ENCODE assay signal across 8 cellular contexts in genomic region chr1:203287896-203288295, GRCh38. TPM values are rescaled to one million over a fixed set of nuclear protein-coding genes. Genes with fewer than 3 reads are reported as not detected.
A peak's percentile ranks its signal among the peaks of the same experiment; 100 is the strongest.
DNase-seq lines count a peak whose midpoint lies in the region; ATAC-seq lines count a peak whose summit lies in the region.

No MANE protein-coding gene starts in this region.

- peak overlapping the region; percentile 99 for H3K27ac Mint-ChIP-seq in activated T-cell treated with anti-CD3 and anti-CD28 coated beads, Interleukin-2, amount 50 U/mL, for 24 hours
- H3K27ac Mint-ChIP-seq in activated naive CD8-positive, alpha-beta T cell treated with anti-CD3 and anti-CD28 coated beads, Interleukin-2, amount 50 U/mL, for 24 hours: peak overlapping the region; percentile 99

- peaks cover 2% of the 10 kb centered on the region for H3K36me3 Mint-ChIP-seq in activated T-cell treated with anti-CD3 and anti-CD28 coated beads, Interleukin-2, amount 50 U/mL, for 24 hours (ENCODE audit: low read depth)
- H3K36me3 Mint-ChIP-seq in activated naive CD8-positive, alpha-beta T cell treated with anti-CD3 and anti-CD28 coated beads, Interleukin-2, amount 50 U/mL, for 24 hours (ENCODE audit: low read depth): peaks cover 2% of the 10 kb centered on the region

- H3K4me3 ChIP-seq in mesodermal cell (ENCODE audit: extremely low read depth, insufficient read depth, low read length, poor library complexity, severe bottlenecking): no peak overlapping the region
- peak overlapping the region; percentile 28 for H3K4me3 ChIP-seq in thymus (ENCODE audit: low read length)

- WGBS in mesodermal cell (ENCODE audit: insufficient coverage in 2 of 2), 2 experiments: 83 to 92% methylated on average over 3 to 5 of the region's 5 CpGs
- 87% methylated on average over 5 of the region's 5 CpGs for WGBS in thymus

- H3K36me3 ChIP-seq in mesodermal cell (ENCODE audit: control insufficient read depth, insufficient read depth, low read length): no peaks in the 10 kb centered on the region
- H3K36me3 ChIP-seq in thymus (ENCODE audit: control insufficient read depth, insufficient read depth): no peaks in the 10 kb centered on the region

- H3K4me3 Mint-ChIP-seq in activated T-cell treated with anti-CD3 and anti-CD28 coated beads, Interleukin-2, amount 50 U/mL, for 24 hours: peak overlapping the region; percentile 53
- peak overlapping the region; percentile 83 for H3K4me3 Mint-ChIP-seq in activated naive CD8-positive, alpha-beta T cell treated with anti-CD3 and anti-CD28 coated beads, Interleukin-2, amount 50 U/mL, for 24 hours

- H3K9me3 ChIP-seq in mesodermal cell (ENCODE audit: control insufficient read depth, low read length) (no peaks in the 10 kb centered on the region), thymus (ENCODE audit: control insufficient read depth) (no peaks in the 10 kb centered on the region)

- no peaks in the 10 kb centered on the region for H3K27me3 ChIP-seq in thymus (ENCODE audit: control insufficient read depth, insufficient read depth)

- H3K27ac ChIP-seq in mesodermal cell (ENCODE audit: low read depth, low read length, severe bottlenecking) (peak overlapping the region; percentile 92), thymus (ENCODE audit: low read depth) (peak overlapping the region; percentile 95)

- H3K4me1 Mint-ChIP-seq in activated T-cell treated with anti-CD3 and anti-CD28 coated beads, Interleukin-2, amount 50 U/mL, for 24 hours (ENCODE audit: low read depth): peaks cover 75% of the 10 kb centered on the region
- H3K4me1 Mint-ChIP-seq in activated naive CD8-positive, alpha-beta T cell treated with anti-CD3 and anti-CD28 coated beads, Interleukin-2, amount 50 U/mL, for 24 hours: peaks cover 79% of the 10 kb centered on the region

- DNase-seq in activated T-cell treated with anti-CD3 and anti-CD28 coated beads, Interleukin-2, amount 50 U/mL, for 24 hours: no peak
- no peak for DNase-seq in activated T-cell treated with anti-CD3 and anti-CD28 coated beads, Interleukin-2, amount 50 U/mL, for 48 hours
- DNase-seq in activated naive CD8-positive, alpha-beta T cell treated with anti-CD3 and anti-CD28 coated beads, Interleukin-2, amount 50 U/mL, for 24 hours: no peak
- no peak for DNase-seq in NCI-H187 treated with DMSO at 0.1 percent for 48 hours (lab: John Stamatoyannopoulos, UW)
- no peak for DNase-seq in COLO829 (ENCODE audit: low spot score)

- peaks cover 3% of the 10 kb centered on the region for H3K9me3 Mint-ChIP-seq in activated T-cell treated with anti-CD3 and anti-CD28 coated beads, Interleukin-2, amount 50 U/mL, for 24 hours
- H3K9me3 Mint-ChIP-seq in activated naive CD8-positive, alpha-beta T cell treated with anti-CD3 and anti-CD28 coated beads, Interleukin-2, amount 50 U/mL, for 24 hours: peaks cover 5% of the 10 kb centered on the region

- H3K27me3 Mint-ChIP-seq in activated T-cell treated with anti-CD3 and anti-CD28 coated beads, Interleukin-2, amount 50 U/mL, for 24 hours: no peaks in the 10 kb centered on the region
- H3K27me3 Mint-ChIP-seq in activated naive CD8-positive, alpha-beta T cell treated with anti-CD3 and anti-CD28 coated beads, Interleukin-2, amount 50 U/mL, for 24 hours: peaks cover 2% of the 10 kb centered on the region

- ATAC-seq in activated naive CD8-positive, alpha-beta T cell treated with anti-CD3 and anti-CD28 coated beads, Interleukin-2, amount 50 U/mL, for 24 hours: no peak
- ATAC-seq in HG03025 (IDR thresholded peaks at IDR 0.05; ENCODE audit: low FRiP score, unreplicated experiment): no peak

- H3K4me1 ChIP-seq in mesodermal cell (ENCODE audit: control insufficient read depth, insufficient read depth, low read length, poor library complexity, severe bottlenecking) (peaks cover 36% of the 10 kb centered on the region), thymus (ENCODE audit: control insufficient read depth, insufficient read depth, low read length) (peaks cover 64% of the 10 kb centered on the region)

RNA-seq across cellular contexts. Expression of gene BTG2, which starts 17.4 kb away (rescaled TPM):
- 55.1 TPM for polyA plus RNA-seq in mesodermal cell (2013, experiment 1 of 2)
- 43.4 TPM for polyA plus RNA-seq in mesodermal cell (2013, experiment 2 of 2)
- 171 TPM for polyA plus RNA-seq in thymus

RNA-seq across cellular contexts. Expression of gene CHIT1, which starts 58.4 kb away (rescaled TPM):
- polyA plus RNA-seq in mesodermal cell (2013, experiment 1 of 2): not detected
- not detected for polyA plus RNA-seq in mesodermal cell (2013, experiment 2 of 2)
- polyA plus RNA-seq in thymus: 36.0 TPM
